Comparison of ENCODE assay signal across 1 cellular context in genomic region chr14:105144666-105145380, GRCh38.
TF ChIP-seq lines count a peak whose summit lies in the region.

No MANE protein-coding gene starts in this region.

TF ChIP-seq in GM12878, 131 proteins besides CTCF, POLR2A, EP300 and RAD21:
- TF ChIP-seq CEBPZ (IDR thresholded peaks at IDR 0.05; ENCODE audit: low read depth, low read length) (no peak), TCF3 (IDR thresholded peaks at IDR 0.05; ENCODE audit: borderline replicate concordance, insufficient read depth, low read depth, low read length) (no peak), PML (IDR thresholded peaks at IDR 0.05; ENCODE audit: low read length) (no peak), NFIC (IDR thresholded peaks at IDR 0.05; ENCODE audit: low read depth, low read length) (no peak), ZBED1 (IDR thresholded peaks at IDR 0.05; ENCODE audit: borderline replicate concordance) (no peak), CHD4 (IDR thresholded peaks at IDR 0.05) (no peak), RELB (IDR thresholded peaks at IDR 0.05; ENCODE audit: low read depth) (no peak)
